In the genomic region with DNA sequence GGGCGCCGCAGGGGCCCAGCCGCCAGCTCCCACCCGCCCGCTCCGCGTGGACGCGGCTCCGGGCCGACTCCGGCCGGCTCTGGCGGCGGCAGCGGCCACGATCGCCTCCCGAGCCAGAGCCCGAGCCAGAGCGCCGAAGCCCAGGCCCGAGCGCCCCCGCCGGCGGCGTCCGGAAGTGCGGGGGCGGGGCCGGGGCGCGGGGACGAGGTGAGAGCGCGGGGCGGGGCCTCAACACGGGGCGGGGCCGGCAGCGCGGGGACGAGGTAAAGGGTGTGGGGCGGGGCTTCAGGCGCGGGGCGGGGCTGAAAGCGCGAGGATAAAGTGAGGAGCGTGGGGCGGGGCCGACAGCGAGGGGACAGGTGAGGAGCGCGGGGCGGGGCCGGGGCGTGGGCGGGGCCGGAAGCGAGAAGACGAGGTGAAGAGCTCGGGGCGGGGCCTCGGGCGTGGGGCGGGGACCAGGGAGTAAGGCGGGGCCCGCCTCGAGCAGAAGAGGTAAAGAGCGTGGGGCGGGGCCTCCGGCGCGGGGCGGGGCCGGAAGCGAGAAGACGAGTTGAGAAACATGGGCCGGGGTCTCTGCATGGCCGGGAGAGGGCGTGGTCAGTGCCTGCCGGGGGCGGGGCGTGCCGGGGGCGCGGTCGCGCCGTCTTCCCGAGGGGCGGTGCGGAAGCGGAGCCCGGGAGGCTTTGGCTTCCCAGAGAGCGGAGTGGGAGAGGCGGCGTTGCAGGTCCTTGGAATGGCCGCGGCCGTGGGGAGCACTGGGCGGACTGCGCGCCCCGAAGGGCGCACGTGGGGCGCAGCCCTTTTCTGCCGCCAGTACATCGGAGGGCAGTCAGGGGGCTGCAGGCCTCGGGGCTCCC, we compare ENCODE assay signal across 1 cellular context.
TF ChIP-seq lines count a peak whose summit lies in the region.

A gene with protein sequence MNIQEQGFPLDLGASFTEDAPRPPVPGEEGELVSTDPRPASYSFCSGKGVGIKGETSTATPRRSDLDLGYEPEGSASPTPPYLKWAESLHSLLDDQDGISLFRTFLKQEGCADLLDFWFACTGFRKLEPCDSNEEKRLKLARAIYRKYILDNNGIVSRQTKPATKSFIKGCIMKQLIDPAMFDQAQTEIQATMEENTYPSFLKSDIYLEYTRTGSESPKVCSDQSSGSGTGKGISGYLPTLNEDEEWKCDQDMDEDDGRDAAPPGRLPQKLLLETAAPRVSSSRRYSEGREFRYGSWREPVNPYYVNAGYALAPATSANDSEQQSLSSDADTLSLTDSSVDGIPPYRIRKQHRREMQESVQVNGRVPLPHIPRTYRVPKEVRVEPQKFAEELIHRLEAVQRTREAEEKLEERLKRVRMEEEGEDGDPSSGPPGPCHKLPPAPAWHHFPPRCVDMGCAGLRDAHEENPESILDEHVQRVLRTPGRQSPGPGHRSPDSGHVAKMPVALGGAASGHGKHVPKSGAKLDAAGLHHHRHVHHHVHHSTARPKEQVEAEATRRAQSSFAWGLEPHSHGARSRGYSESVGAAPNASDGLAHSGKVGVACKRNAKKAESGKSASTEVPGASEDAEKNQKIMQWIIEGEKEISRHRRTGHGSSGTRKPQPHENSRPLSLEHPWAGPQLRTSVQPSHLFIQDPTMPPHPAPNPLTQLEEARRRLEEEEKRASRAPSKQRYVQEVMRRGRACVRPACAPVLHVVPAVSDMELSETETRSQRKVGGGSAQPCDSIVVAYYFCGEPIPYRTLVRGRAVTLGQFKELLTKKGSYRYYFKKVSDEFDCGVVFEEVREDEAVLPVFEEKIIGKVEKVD (minus strand): TSS at position 177 of the 857 bp plus-strand sequence. CDS start 5,698 bp downstream, outside the sequence.

TF ChIP-seq in HEK293, 187 proteins besides CTCF, POLR2A, EP300 and RAD21 (continued from another document):
- TF ChIP-seq, protein P1, sequence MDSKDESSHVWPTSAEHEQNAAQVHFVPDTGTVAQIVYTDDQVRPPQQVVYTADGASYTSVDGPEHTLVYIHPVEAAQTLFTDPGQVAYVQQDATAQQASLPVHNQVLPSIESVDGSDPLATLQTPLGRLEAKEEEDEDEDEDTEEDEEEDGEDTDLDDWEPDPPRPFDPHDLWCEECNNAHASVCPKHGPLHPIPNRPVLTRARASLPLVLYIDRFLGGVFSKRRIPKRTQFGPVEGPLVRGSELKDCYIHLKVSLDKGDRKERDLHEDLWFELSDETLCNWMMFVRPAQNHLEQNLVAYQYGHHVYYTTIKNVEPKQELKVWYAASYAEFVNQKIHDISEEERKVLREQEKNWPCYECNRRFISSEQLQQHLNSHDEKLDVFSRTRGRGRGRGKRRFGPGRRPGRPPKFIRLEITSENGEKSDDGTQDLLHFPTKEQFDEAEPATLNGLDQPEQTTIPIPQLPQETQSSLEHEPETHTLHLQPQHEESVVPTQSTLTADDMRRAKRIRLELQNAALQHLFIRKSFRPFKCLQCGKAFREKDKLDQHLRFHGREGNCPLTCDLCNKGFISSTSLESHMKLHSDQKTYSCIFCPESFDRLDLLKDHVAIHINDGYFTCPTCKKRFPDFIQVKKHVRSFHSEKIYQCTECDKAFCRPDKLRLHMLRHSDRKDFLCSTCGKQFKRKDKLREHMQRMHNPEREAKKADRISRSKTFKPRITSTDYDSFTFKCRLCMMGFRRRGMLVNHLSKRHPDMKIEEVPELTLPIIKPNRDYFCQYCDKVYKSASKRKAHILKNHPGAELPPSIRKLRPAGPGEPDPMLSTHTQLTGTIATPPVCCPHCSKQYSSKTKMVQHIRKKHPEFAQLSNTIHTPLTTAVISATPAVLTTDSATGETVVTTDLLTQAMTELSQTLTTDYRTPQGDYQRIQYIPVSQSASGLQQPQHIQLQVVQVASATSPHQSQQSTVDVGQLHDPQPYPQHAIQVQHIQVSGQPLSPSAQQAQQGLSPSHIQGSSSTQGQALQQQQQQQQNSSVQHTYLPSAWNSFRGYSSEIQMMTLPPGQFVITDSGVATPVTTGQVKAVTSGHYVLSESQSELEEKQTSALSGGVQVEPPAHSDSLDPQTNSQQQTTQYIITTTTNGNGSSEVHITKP (tag by site-specific recombination; IDR thresholded peaks at IDR 0.05) = 0 out of 2 replicates have a peak, but pooled peaks have one; percentile 41
- TF ChIP-seq ZBTB8A (tag by site-specific recombination; IDR thresholded peaks at IDR 0.05) = peak; percentile 93
- TF ChIP-seq OVOL3 (tag by site-specific recombination; IDR thresholded peaks at IDR 0.05) = no peak
- TF ChIP-seq ZNF610 (tag by site-specific recombination; IDR thresholded peaks at IDR 0.05; ENCODE audit: borderline replicate concordance) = no peak
- no peak for TF ChIP-seq SALL2 (tag by site-specific recombination; IDR thresholded peaks at IDR 0.05; ENCODE audit: borderline replicate concordance)
- TF ChIP-seq IKZF3 (tag by site-specific recombination; IDR thresholded peaks at IDR 0.05) = peak; percentile 81
- TF ChIP-seq SP7 (tag by site-specific recombination; IDR thresholded peaks at IDR 0.05) = 0 out of 2 replicates have a peak, but pooled peaks have one; percentile 11
- no peak for TF ChIP-seq ZNF548 (tag by site-specific recombination; IDR thresholded peaks at IDR 0.05)
- TF ChIP-seq KLF16 (tag by site-specific recombination; IDR thresholded peaks at IDR 0.05) = peak; percentile 77
- no peak for TF ChIP-seq ZNF37A (tag by site-specific recombination; IDR thresholded peaks at IDR 0.05)
- peak; percentile 27; the same call in 1 of the 2 replicates for TF ChIP-seq ZNF600 (tag by site-specific recombination; IDR thresholded peaks at IDR 0.05)
- TF ChIP-seq BCL11B (tag by site-specific recombination; IDR thresholded peaks at IDR 0.05; ENCODE audit: low read depth) = no peak
- no peak for TF ChIP-seq ZNF830 (tag by site-specific recombination; IDR thresholded peaks at IDR 0.05; ENCODE audit: low read depth)
- no peak for TF ChIP-seq BCL11A (tag by site-specific recombination; IDR thresholded peaks at IDR 0.05; ENCODE audit: low read depth)
- TF ChIP-seq, protein P2, sequence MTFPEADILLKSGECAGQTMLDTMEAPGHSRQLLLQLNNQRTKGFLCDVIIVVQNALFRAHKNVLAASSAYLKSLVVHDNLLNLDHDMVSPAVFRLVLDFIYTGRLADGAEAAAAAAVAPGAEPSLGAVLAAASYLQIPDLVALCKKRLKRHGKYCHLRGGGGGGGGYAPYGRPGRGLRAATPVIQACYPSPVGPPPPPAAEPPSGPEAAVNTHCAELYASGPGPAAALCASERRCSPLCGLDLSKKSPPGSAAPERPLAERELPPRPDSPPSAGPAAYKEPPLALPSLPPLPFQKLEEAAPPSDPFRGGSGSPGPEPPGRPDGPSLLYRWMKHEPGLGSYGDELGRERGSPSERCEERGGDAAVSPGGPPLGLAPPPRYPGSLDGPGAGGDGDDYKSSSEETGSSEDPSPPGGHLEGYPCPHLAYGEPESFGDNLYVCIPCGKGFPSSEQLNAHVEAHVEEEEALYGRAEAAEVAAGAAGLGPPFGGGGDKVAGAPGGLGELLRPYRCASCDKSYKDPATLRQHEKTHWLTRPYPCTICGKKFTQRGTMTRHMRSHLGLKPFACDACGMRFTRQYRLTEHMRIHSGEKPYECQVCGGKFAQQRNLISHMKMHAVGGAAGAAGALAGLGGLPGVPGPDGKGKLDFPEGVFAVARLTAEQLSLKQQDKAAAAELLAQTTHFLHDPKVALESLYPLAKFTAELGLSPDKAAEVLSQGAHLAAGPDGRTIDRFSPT (tag by site-specific recombination; IDR thresholded peaks at IDR 0.05) = no peak
- TF ChIP-seq SP2 (tag by site-specific recombination; IDR thresholded peaks at IDR 0.05) = peak; percentile 86
- TF ChIP-seq KLF1 (tag by site-specific recombination; IDR thresholded peaks at IDR 0.05) = peak; percentile 97
- TF ChIP-seq, protein P3, sequence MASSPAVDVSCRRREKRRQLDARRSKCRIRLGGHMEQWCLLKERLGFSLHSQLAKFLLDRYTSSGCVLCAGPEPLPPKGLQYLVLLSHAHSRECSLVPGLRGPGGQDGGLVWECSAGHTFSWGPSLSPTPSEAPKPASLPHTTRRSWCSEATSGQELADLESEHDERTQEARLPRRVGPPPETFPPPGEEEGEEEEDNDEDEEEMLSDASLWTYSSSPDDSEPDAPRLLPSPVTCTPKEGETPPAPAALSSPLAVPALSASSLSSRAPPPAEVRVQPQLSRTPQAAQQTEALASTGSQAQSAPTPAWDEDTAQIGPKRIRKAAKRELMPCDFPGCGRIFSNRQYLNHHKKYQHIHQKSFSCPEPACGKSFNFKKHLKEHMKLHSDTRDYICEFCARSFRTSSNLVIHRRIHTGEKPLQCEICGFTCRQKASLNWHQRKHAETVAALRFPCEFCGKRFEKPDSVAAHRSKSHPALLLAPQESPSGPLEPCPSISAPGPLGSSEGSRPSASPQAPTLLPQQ (tag by site-specific recombination; IDR thresholded peaks at IDR 0.05) = no peak; the same call in 1 of the 2 replicates
- TF ChIP-seq GLIS2 (tag by site-specific recombination; IDR thresholded peaks at IDR 0.05) = peak; percentile 52
- TF ChIP-seq, protein P4, sequence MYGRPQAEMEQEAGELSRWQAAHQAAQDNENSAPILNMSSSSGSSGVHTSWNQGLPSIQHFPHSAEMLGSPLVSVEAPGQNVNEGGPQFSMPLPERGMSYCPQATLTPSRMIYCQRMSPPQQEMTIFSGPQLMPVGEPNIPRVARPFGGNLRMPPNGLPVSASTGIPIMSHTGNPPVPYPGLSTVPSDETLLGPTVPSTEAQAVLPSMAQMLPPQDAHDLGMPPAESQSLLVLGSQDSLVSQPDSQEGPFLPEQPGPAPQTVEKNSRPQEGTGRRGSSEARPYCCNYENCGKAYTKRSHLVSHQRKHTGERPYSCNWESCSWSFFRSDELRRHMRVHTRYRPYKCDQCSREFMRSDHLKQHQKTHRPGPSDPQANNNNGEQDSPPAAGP (tag by site-specific recombination; IDR thresholded peaks at IDR 0.05) = peak; percentile 34; the same call in 1 of the 2 replicates
- TF ChIP-seq ZFP69B (tag by site-specific recombination; IDR thresholded peaks at IDR 0.05) = 0 out of 2 replicates have a peak, but pooled peaks have one; percentile 19
- TF ChIP-seq, protein P5, sequence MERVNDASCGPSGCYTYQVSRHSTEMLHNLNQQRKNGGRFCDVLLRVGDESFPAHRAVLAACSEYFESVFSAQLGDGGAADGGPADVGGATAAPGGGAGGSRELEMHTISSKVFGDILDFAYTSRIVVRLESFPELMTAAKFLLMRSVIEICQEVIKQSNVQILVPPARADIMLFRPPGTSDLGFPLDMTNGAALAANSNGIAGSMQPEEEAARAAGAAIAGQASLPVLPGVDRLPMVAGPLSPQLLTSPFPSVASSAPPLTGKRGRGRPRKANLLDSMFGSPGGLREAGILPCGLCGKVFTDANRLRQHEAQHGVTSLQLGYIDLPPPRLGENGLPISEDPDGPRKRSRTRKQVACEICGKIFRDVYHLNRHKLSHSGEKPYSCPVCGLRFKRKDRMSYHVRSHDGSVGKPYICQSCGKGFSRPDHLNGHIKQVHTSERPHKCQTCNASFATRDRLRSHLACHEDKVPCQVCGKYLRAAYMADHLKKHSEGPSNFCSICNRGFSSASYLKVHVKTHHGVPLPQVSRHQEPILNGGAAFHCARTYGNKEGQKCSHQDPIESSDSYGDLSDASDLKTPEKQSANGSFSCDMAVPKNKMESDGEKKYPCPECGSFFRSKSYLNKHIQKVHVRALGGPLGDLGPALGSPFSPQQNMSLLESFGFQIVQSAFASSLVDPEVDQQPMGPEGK (tag by site-specific recombination; IDR thresholded peaks at IDR 0.05) = peak; percentile 86
- TF ChIP-seq, protein P6, sequence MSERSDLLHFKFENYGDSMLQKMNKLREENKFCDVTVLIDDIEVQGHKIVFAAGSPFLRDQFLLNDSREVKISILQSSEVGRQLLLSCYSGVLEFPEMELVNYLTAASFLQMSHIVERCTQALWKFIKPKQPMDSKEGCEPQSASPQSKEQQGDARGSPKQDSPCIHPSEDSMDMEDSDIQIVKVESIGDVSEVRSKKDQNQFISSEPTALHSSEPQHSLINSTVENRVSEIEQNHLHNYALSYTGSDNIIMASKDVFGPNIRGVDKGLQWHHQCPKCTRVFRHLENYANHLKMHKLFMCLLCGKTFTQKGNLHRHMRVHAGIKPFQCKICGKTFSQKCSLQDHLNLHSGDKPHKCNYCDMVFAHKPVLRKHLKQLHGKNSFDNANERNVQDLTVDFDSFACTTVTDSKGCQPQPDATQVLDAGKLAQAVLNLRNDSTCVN (tag by site-specific recombination; optimal IDR thresholded peaks at IDR 0.05) = peak; percentile 72
- peak; percentile 66 for TF ChIP-seq ZNF335 (tag by site-specific recombination; conservative IDR thresholded peaks at IDR 0.05)
- peak; percentile 43; the same call in 1 of the 2 replicates for TF ChIP-seq ZNF843 (tag by site-specific recombination; IDR thresholded peaks at IDR 0.05)
- TF ChIP-seq, protein P7, sequence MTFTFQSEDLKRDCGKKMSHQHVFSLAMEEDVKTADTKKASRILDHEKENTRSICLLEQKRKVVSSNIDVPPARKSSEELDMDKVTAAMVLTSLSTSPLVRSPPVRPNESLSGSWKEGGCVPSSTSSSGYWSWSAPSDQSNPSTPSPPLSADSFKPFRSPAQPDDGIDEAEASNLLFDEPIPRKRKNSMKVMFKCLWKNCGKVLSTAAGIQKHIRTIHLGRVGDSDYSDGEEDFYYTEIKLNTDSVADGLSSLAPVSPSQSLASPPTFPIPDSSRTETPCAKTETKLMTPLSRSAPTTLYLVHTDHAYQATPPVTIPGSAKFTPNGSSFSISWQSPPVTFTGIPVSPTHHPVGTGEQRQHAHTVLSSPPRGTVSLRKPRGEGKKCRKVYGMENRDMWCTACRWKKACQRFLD (tag by site-specific recombination; IDR thresholded peaks at IDR 0.05) = no peak
- TF ChIP-seq MEIS1 (CRISPR knock-in tag; IDR thresholded peaks at IDR 0.05; ENCODE audit: borderline replicate concordance) = no peak
- peak; percentile 62; the same call in 1 of the 2 replicates for TF ChIP-seq YY1 (tag by site-specific recombination; IDR thresholded peaks at IDR 0.05)
- no peak for TF ChIP-seq ZSCAN16 (tag by site-specific recombination; IDR thresholded peaks at IDR 0.05)
- TF ChIP-seq, protein P8, sequence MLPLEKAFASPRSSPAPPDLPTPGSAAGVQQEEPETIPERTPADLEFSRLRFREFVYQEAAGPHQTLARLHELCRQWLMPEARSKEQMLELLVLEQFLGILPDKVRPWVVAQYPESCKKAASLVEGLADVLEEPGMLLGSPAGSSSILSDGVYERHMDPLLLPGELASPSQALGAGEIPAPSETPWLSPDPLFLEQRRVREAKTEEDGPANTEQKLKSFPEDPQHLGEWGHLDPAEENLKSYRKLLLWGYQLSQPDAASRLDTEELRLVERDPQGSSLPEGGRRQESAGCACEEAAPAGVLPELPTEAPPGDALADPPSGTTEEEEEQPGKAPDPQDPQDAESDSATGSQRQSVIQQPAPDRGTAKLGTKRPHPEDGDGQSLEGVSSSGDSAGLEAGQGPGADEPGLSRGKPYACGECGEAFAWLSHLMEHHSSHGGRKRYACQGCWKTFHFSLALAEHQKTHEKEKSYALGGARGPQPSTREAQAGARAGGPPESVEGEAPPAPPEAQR (tag by site-specific recombination; IDR thresholded peaks at IDR 0.05) = no peak
- TF ChIP-seq ZIC2 (tag by site-specific recombination; IDR thresholded peaks at IDR 0.05) = 0 out of 2 replicates have a peak, but pooled peaks have one; percentile 11
- TF ChIP-seq KLF10 (tag by site-specific recombination; IDR thresholded peaks at IDR 0.05) = peak; percentile 92
- no peak for TF ChIP-seq ZNF19 (tag by site-specific recombination; IDR thresholded peaks at IDR 0.05; ENCODE audit: low read depth)
- peak; percentile 97 for TF ChIP-seq SP3 (tag by site-specific recombination; IDR thresholded peaks at IDR 0.05)
- peak; percentile 73; the same call in 1 of the 2 replicates for TF ChIP-seq ZNF76 (tag by site-specific recombination; IDR thresholded peaks at IDR 0.05; ENCODE audit: borderline replicate concordance, low read depth)
- peak; percentile 18; the same call in 1 of the 2 replicates for TF ChIP-seq ZBTB7A (tag by site-specific recombination; IDR thresholded peaks at IDR 0.05; ENCODE audit: low read depth)
